ENCODE assay signal across 8 cellular contexts in the genomic region with DNA sequence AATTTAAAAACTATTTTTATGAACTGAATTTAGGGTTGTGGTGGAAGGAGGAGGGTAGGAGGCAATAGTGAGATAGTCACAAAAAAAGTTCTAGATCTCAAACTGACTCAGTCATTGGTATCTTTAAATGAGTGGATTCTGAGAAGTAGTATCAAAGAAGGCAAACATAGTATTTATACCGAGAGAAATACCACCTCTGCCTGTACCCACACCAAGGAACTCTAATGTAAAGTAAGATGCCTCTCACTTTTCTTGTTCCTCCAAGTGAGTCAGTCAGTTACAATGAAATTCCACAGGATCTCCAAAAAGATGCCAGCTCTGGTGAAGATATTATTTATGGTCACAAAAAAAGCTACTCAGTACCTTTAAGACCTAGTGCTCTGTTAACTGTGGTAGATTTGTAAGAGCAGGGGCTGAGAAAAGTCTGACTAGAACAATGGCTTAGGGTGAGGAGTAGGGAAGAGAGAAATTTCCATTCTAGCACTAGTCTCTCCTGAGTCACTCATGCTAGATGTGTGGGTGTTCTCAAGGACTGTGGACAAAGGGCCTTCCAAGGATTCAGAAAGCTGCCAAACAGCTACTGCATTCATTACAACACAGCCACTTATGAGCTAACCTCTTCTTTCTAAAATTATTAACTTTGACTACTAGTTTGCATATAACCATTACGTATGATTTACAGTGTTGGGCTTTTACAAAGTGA. TPM values are rescaled to one million over a fixed set of nuclear protein-coding genes. Genes with fewer than 3 reads are reported as not detected.
DNase-seq lines count a peak whose midpoint lies in the region; ATAC-seq and TF ChIP-seq lines count a peak whose summit lies in the region.
"Had no signal": no experiment of that assay in that cellular context is flagged by ENCODE, and none has a peak within 500 bp of the region (broad histone marks: within the 10 kb centered on the region; RNA-seq: fewer than 3 reads in every experiment).

No MANE protein-coding gene starts in this region.

- no peaks in the 10 kb centered on the region for H3K27me3 ChIP-seq in GM23338 (ENCODE audit: insufficient read depth)
- H3K27me3 ChIP-seq: ovary had no signal

- H3K79me2 ChIP-seq in GM23338 (replicated peaks; ENCODE audit: insufficient read depth): peaks cover 99% of the 10 kb centered on the region

- peaks cover 60% of the 10 kb centered on the region for H4K20me1 ChIP-seq in GM23338 (replicated peaks; ENCODE audit: insufficient read depth)

- H2AFZ ChIP-seq in GM23338: no peak overlapping the region

- H3K9me3 Mint-ChIP-seq in GM23338: peaks cover 8% of the 10 kb centered on the region

- H3K36me3 ChIP-seq in GM23338 (ENCODE audit: insufficient read depth): peaks cover under 1% of the 10 kb centered on the region; the same call in 1 of the 2 replicates
- H3K36me3 ChIP-seq: ovary had no signal

- H3K4me2 ChIP-seq in GM23338: no peak overlapping the region

- ATAC-seq in GM23338 (peak; percentile 73), T-helper 17 cell (peak; percentile 32), HG03571 (IDR thresholded peaks at IDR 0.05; ENCODE audit: unreplicated experiment) (no peak)

- no peaks in the 10 kb centered on the region for H3K4me1 ChIP-seq in GM23338 (ENCODE audit: insufficient read depth)

- H3K27me3 Mint-ChIP-seq in GM23338 (ENCODE audit: insufficient read depth, low read depth, poor library complexity) (no peaks in the 10 kb centered on the region), T-helper 17 cell (no peaks in the 10 kb centered on the region)

- no peak overlapping the region for H3K4me3 ChIP-seq in GM23338
- H3K4me3 ChIP-seq in skeletal muscle cell (ENCODE audit: low read depth, low read length): no peak overlapping the region
- H3K4me3 ChIP-seq: ovary had no signal

- DNase-seq in GM23338 (ENCODE audit: low spot score): no peak
- DNase-seq in T-helper 17 cell: no peak
- DNase-seq in foreskin melanocyte: peak; percentile 86
- peak; percentile 82 for DNase-seq in skeletal muscle cell (ENCODE audit: low read depth)
- no peak for DNase-seq in NCI-H2029 treated with DMSO at 0.1 percent for 48 hours (lab: John Stamatoyannopoulos, UW)
- no peak for DNase-seq in pons (ENCODE audit: low spot score)

- no peaks in the 10 kb centered on the region for H3F3A ChIP-seq in GM23338 (replicated peaks; ENCODE audit: low read depth)

- H3K36me3 Mint-ChIP-seq in GM23338 (ENCODE audit: low read depth) (peaks cover 41% of the 10 kb centered on the region), T-helper 17 cell (ENCODE audit: low read depth) (peaks cover 3% of the 10 kb centered on the region)

- peaks cover 3% of the 10 kb centered on the region; the same call in 2 of the 3 replicates for H3K4me1 Mint-ChIP-seq in GM23338
- H3K4me1 Mint-ChIP-seq in T-helper 17 cell: peaks cover 37% of the 10 kb centered on the region

- no peak for TF ChIP-seq CTCF in GM23338 (conservative IDR thresholded peaks at IDR 0.05; ENCODE audit: low read depth in 2 of 2)

- peak overlapping the region; percentile 5; the same call in 1 of the 2 replicates for H3K27ac ChIP-seq in GM23338 (ENCODE audit: low read depth)

- no peaks in the 10 kb centered on the region for H3K9me2 ChIP-seq in GM23338 (ENCODE audit: insufficient read depth)

- H3K4me3 Mint-ChIP-seq in GM23338 (no peak overlapping the region), T-helper 17 cell (peak overlapping the region; percentile 67)

- H3K9me3 ChIP-seq in T-helper 17 cell (ENCODE audit: control insufficient read depth, low read length, poor library complexity, severe bottlenecking): peaks cover 3% of the 10 kb centered on the region
- H3K9me3 ChIP-seq: ovary had no signal

- H3K27ac Mint-ChIP-seq in GM23338 (peak overlapping the region; percentile 23), T-helper 17 cell (peak overlapping the region; percentile 89)

TF ChIP-seq in GM23338, 12 proteins besides CTCF, POLR2A, EP300 and RAD21 (continues in another document):
- no peak for TF ChIP-seq ZNF114 (CRISPR knock-in tag; IDR thresholded peaks at IDR 0.05)
- no peak for TF ChIP-seq CREB1 (CRISPR knock-in tag; IDR thresholded peaks at IDR 0.05; ENCODE audit: low read depth)
- TF ChIP-seq, protein P1, sequence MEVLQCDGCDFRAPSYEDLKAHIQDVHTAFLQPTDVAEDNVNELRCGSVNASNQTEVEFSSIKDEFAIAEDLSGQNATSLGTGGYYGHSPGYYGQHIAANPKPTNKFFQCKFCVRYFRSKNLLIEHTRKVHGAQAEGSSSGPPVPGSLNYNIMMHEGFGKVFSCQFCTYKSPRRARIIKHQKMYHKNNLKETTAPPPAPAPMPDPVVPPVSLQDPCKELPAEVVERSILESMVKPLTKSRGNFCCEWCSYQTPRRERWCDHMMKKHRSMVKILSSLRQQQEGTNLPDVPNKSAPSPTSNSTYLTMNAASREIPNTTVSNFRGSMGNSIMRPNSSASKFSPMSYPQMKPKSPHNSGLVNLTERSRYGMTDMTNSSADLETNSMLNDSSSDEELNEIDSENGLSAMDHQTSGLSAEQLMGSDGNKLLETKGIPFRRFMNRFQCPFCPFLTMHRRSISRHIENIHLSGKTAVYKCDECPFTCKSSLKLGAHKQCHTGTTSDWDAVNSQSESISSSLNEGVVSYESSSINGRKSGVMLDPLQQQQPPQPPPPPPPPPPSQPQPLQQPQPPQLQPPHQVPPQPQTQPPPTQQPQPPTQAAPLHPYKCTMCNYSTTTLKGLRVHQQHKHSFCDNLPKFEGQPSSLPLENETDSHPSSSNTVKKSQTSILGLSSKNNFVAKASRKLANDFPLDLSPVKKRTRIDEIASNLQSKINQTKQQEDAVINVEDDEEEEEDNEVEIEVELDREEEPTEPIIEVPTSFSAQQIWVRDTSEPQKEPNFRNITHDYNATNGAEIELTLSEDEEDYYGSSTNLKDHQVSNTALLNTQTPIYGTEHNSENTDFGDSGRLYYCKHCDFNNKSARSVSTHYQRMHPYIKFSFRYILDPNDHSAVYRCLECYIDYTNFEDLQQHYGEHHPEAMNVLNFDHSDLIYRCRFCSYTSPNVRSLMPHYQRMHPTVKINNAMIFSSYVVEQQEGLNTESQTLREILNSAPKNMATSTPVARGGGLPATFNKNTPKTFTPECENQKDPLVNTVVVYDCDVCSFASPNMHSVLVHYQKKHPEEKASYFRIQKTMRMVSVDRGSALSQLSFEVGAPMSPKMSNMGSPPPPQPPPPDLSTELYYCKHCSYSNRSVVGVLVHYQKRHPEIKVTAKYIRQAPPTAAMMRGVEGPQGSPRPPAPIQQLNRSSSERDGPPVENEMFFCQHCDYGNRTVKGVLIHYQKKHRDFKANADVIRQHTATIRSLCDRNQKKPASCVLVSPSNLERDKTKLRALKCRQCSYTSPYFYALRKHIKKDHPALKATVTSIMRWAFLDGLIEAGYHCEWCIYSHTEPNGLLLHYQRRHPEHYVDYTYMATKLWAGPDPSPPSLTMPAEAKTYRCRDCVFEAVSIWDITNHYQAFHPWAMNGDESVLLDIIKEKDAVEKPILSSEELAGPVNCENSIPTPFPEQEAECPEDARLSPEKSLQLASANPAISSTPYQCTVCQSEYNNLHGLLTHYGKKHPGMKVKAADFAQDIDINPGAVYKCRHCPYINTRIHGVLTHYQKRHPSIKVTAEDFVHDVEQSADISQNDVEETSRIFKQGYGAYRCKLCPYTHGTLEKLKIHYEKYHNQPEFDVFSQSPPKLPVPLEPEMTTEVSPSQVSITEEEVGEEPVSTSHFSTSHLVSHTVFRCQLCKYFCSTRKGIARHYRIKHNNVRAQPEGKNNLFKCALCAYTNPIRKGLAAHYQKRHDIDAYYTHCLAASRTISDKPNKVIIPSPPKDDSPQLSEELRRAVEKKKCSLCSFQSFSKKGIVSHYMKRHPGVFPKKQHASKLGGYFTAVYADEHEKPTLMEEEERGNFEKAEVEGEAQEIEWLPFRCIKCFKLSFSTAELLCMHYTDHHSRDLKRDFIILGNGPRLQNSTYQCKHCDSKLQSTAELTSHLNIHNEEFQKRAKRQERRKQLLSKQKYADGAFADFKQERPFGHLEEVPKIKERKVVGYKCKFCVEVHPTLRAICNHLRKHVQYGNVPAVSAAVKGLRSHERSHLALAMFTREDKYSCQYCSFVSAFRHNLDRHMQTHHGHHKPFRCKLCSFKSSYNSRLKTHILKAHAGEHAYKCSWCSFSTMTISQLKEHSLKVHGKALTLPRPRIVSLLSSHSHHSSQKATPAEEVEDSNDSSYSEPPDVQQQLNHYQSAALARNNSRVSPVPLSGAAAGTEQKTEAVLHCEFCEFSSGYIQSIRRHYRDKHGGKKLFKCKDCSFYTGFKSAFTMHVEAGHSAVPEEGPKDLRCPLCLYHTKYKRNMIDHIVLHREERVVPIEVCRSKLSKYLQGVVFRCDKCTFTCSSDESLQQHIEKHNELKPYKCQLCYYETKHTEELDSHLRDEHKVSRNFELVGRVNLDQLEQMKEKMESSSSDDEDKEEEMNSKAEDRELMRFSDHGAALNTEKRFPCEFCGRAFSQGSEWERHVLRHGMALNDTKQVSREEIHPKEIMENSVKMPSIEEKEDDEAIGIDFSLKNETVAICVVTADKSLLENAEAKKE (CRISPR knock-in tag; IDR thresholded peaks at IDR 0.05): no peak
- no peak for TF ChIP-seq JUNB (IDR thresholded peaks at IDR 0.05; ENCODE audit: unreplicated experiment)
- TF ChIP-seq, protein P2, sequence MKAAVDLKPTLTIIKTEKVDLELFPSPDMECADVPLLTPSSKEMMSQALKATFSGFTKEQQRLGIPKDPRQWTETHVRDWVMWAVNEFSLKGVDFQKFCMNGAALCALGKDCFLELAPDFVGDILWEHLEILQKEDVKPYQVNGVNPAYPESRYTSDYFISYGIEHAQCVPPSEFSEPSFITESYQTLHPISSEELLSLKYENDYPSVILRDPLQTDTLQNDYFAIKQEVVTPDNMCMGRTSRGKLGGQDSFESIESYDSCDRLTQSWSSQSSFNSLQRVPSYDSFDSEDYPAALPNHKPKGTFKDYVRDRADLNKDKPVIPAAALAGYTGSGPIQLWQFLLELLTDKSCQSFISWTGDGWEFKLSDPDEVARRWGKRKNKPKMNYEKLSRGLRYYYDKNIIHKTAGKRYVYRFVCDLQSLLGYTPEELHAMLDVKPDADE (IDR thresholded peaks at IDR 0.05): no peak
- no peak for TF ChIP-seq ZNF331 (CRISPR knock-in tag; IDR thresholded peaks at IDR 0.05; ENCODE audit: low read depth)
- TF ChIP-seq EZH2phosphoT487 (IDR thresholded peaks at IDR 0.05; ENCODE audit: unreplicated experiment): no peak
- no peak for TF ChIP-seq EZH2 (IDR thresholded peaks at IDR 0.05; ENCODE audit: low read depth, unreplicated experiment)
- no peak for TF ChIP-seq STAT1 (IDR thresholded peaks at IDR 0.05; ENCODE audit: unreplicated experiment)
- no peak for TF ChIP-seq NANOG (IDR thresholded peaks at IDR 0.05; ENCODE audit: borderline replicate concordance)
- no peak for TF ChIP-seq POLR2AphosphoS5 (IDR thresholded peaks at IDR 0.05; ENCODE audit: low read depth)

RNA-seq across cellular contexts. Expression of a gene that starts 36.3 kb away (rescaled TPM):
- 464 and 490 TPM in 2 replicates for total RNA-seq in GM23338 (2014; rRNA removed; shearing (Covaris generic))
- polyA plus RNA-seq in GM23338 (2016; fragmentation: Nextera tagmentation; extraction: Ambion mirVana): 248 and 295 TPM in 2 replicates
- total RNA-seq in T-helper 17 cell: 100 to 1,000 TPM; 176 to 189 TPM

RNA-seq across cellular contexts. Expression of a gene that starts 38.9 kb away (rescaled TPM):
- total RNA-seq in GM23338 (2014; rRNA removed; shearing (Covaris generic)): 23.5 and 24.7 TPM in 2 replicates
- 6.1 and 8.3 TPM in 2 replicates for polyA plus RNA-seq in GM23338 (2016; fragmentation: Nextera tagmentation; extraction: Ambion mirVana)
- 10 to 100 TPM; 27.2 to 34.0 TPM for total RNA-seq in T-helper 17 cell

Comparison
In these comparisons a context has a peak if more than half of its experiments do, and no peak if none do; other contexts are left out.
1. DNase-seq: peak in foreskin melanocyte (single experiment) and skeletal muscle cell (single experiment); none in GM23338 (single experiment), T-helper 17 cell (0 of 3), NCI-H2029 treated with DMSO at 0.1 percent for 48 hours (single experiment) and pons (single experiment).